ENCODE assay signal across 10 cellular contexts in genomic region chr3:127768346-127769008, GRCh38. TPM values are rescaled to one million over a fixed set of nuclear protein-coding genes. Genes with fewer than 3 reads are reported as not detected.
DNase-seq lines count a peak whose midpoint lies in the region; ATAC-seq, FAIRE-seq and TF ChIP-seq lines count a peak whose summit lies in the region.
"Had no signal": no experiment of that assay in that cellular context is flagged by ENCODE, and none has a peak within 500 bp of the region (broad histone marks: within the 10 kb centered on the region; RNA-seq: fewer than 3 reads in every experiment).

No MANE protein-coding gene starts in this region.

- H4K20me1 ChIP-seq in HCT116 (ENCODE audit: insufficient read depth) = no peaks in the 10 kb centered on the region

- no peaks in the 10 kb centered on the region for H3K9me2 ChIP-seq in HCT116 (ENCODE audit: insufficient read depth)

- RAD21 ChIA-PET in HCT116 (lab: Charles Lee; ENCODE audit: low non-redundant PET in 1 of 2, low total read pairs in 2 of 2, uncharacterized antibody in 2 of 2, unreplicated experiment in 2 of 2) = interaction anchor here in 1 of 2 experiments (0.6 kb wide), 1 partner anchor 307 kb away, joined by 3 read pairs; no protein-coding TSS in a partner anchor

- peaks cover 5% of the 10 kb centered on the region for H3K27me3 Mint-ChIP-seq in activated T-helper 2 cell treated with anti-CD3 and anti-CD28 coated beads, Interferon-gamma antibody, Interleukin-2, Interleukin-4, amounts not matched to agents 10 μg/mL and 5 μg/mL and 100 μg/mL, durations not matched to agents 14 hours and 24 hours and 36 hours (ENCODE audit: low read depth)

- ATAC-seq in HCT116 (peak; percentile 84), Right ventricle myocardium superior (ENCODE audit: poor library complexity) (peak; percentile 67)

- POLR2A ChIA-PET in HCT116 (lab: Charles Lee) = no interaction called here

- intact Hi-C loops in HCT116 (cut with micrococcal nuclease) = no loop called here
- intact Hi-C loops in Right ventricle myocardium superior (cut with DNase I) = no loop called here
- intact Hi-C loops in activated T-helper 2 cell treated with anti-CD3 and anti-CD28 coated beads, Interferon-gamma antibody, Interleukin-2, Interleukin-4, amounts not matched to agents 10 μg/mL and 5 μg/mL and 100 μg/mL, durations not matched to agents 14 hours and 24 hours and 36 hours (cut with micrococcal nuclease) = no loop called here

- H3K4me3 ChIP-seq in HCT116 (replicated peaks in 1 of 2; ENCODE audit: low read depth in 1 of 2, low read length in 2 of 2) = peak overlapping the region in 1 of 2 experiments; percentile 35; a peak in 1 of 4 replicates

- H3K27ac ChIP-seq in HCT116 (ENCODE audit: low read depth, low read length) = peak overlapping the region; percentile 52; the same call in 1 of the 2 replicates

- no peak overlapping the region for H3K27ac Mint-ChIP-seq in activated T-helper 2 cell treated with anti-CD3 and anti-CD28 coated beads, Interferon-gamma antibody, Interleukin-2, Interleukin-4, amounts not matched to agents 10 μg/mL and 5 μg/mL and 100 μg/mL, durations not matched to agents 14 hours and 24 hours and 36 hours

- TF ChIP-seq CTCF in HCT116 (IDR thresholded peaks at IDR 0.05 in 2 of 3, conservative IDR thresholded peaks at IDR 0.05 in 1 of 3; ENCODE audit: borderline replicate concordance in 1 of 3, insufficient read depth in 1 of 3, low read depth in 2 of 3, low read length in 2 of 3) (no peak), D721Med (IDR thresholded peaks at IDR 0.05; ENCODE audit: insufficient read depth, missing control alignments) (no peak)

- no peak for FAIRE-seq in D721Med (lab: Jason Lieb, UNC)

- H3K27me3 ChIP-seq in HCT116 (ENCODE audit: insufficient read depth, low read length) = no peaks in the 10 kb centered on the region

- H3K36me3 ChIP-seq in HCT116 (ENCODE audit: control insufficient read depth in 1 of 2, insufficient read depth in 2 of 2, low read length in 2 of 2) = no peaks in the 10 kb centered on the region

- H3K4me1 ChIP-seq in HCT116 (ENCODE audit: control insufficient read depth in 1 of 2, insufficient read depth in 2 of 2, low read length in 2 of 2) = peaks cover 14 to 39% of the 10 kb centered on the region in 2 experiments

- TF ChIP-seq RAD21 in HCT116 (IDR thresholded peaks at IDR 0.05; ENCODE audit: low read depth) = no peak

- peaks cover 30% of the 10 kb centered on the region for H3K4me1 Mint-ChIP-seq in activated T-helper 2 cell treated with anti-CD3 and anti-CD28 coated beads, Interferon-gamma antibody, Interleukin-2, Interleukin-4, amounts not matched to agents 10 μg/mL and 5 μg/mL and 100 μg/mL, durations not matched to agents 14 hours and 24 hours and 36 hours (ENCODE audit: low read depth)

- H3K9me3 ChIP-seq in HCT116 (ENCODE audit: control insufficient read depth in 1 of 2, insufficient read depth in 1 of 2, low read depth in 1 of 2, low read length in 2 of 2) = no peaks in the 10 kb centered on the region

- no TSS peak for BruUV-seq in HCT116 (replicated peaks; lab: Mats Ljungman, UMichigan)

- DNase-seq in HCT116 (ENCODE audit: low read depth, low spot score) (no peak), SKM-1 treated with dmso at 0.1 percent for 144 hours (lab: John Stamatoyannopoulos, UW; ENCODE audit: unreplicated experiment) (peak; percentile 17), Right ventricle myocardium superior (no peak), stromal cell of bone marrow (ENCODE audit: low read depth) (peak; percentile 93), D721Med (ENCODE audit: insufficient read length, low spot score) (no peak), NCI-H1436 (lab: John Stamatoyannopoulos, UW) (no peak)
- DNase-seq in activated effector memory CD4-positive, alpha-beta T cell treated with anti-CD3 and anti-CD28 coated beads, Interleukin-2, amount 50 U/mL, for 16 hours = no peak
- DNase-seq in activated T-helper 2 cell treated with anti-CD3 and anti-CD28 coated beads, Interferon-gamma antibody, Interleukin-2, Interleukin-4, amounts not matched to agents 10 μg/mL and 5 μg/mL and 100 μg/mL, durations not matched to agents 14 hours and 24 hours and 36 hours (ENCODE audit: low spot score) = no peak
- DNase-seq: activated naive CD4-positive, alpha-beta T cell; T-helper 1 cell had no signal

- no peaks in the 10 kb centered on the region for H3K9me3 Mint-ChIP-seq in activated T-helper 2 cell treated with anti-CD3 and anti-CD28 coated beads, Interferon-gamma antibody, Interleukin-2, Interleukin-4, amounts not matched to agents 10 μg/mL and 5 μg/mL and 100 μg/mL, durations not matched to agents 14 hours and 24 hours and 36 hours

- no peak overlapping the region for H2AFZ ChIP-seq in HCT116 (ENCODE audit: low read depth, low read length, poor library complexity, severe bottlenecking)

- H3K4me2 ChIP-seq in HCT116 (ENCODE audit: low read length) = peak overlapping the region; percentile 81

- H3K36me3 Mint-ChIP-seq in activated T-helper 2 cell treated with anti-CD3 and anti-CD28 coated beads, Interferon-gamma antibody, Interleukin-2, Interleukin-4, amounts not matched to agents 10 μg/mL and 5 μg/mL and 100 μg/mL, durations not matched to agents 14 hours and 24 hours and 36 hours (ENCODE audit: low read depth) = no peaks in the 10 kb centered on the region

- CTCF ChIA-PET in HCT116 (lab: Charles Lee) = no interaction called here

- no peak overlapping the region for H3K4me3 Mint-ChIP-seq in activated T-helper 2 cell treated with anti-CD3 and anti-CD28 coated beads, Interferon-gamma antibody, Interleukin-2, Interleukin-4, amounts not matched to agents 10 μg/mL and 5 μg/mL and 100 μg/mL, durations not matched to agents 14 hours and 24 hours and 36 hours (ENCODE audit: low read depth)

- no peaks in the 10 kb centered on the region for H3K79me2 ChIP-seq in HCT116 (ENCODE audit: insufficient read depth, low read length)

- no peak for TF ChIP-seq POLR2A in HCT116 (IDR thresholded peaks at IDR 0.05; ENCODE audit: borderline replicate concordance, extremely low read depth, insufficient read depth, insufficient read length)

- peak overlapping the region; percentile 44 for H3K9ac ChIP-seq in HCT116 (ENCODE audit: low read length)

TF ChIP-seq in HCT116, 20 proteins besides CTCF, POLR2A, EP300 and RAD21:
- TF ChIP-seq SIN3A (IDR thresholded peaks at IDR 0.05; ENCODE audit: low read depth) (peak; percentile 42; the same call in 1 of the 2 replicates), POLR2AphosphoS5 (IDR thresholded peaks at IDR 0.05; ENCODE audit: low read depth, low read length) (peak; percentile 41; the same call in 1 of the 2 replicates), FOSL1 (IDR thresholded peaks at IDR 0.05; ENCODE audit: low read depth) (peak; percentile 81), MAX (IDR thresholded peaks at IDR 0.05) (peak; percentile 51), SRF (IDR thresholded peaks at IDR 0.05; ENCODE audit: low read depth) (peak; percentile 27; the same call in 1 of the 2 replicates), TCF7L2 (IDR thresholded peaks at IDR 0.05; ENCODE audit: borderline replicate concordance, extremely low read depth, insufficient read depth, insufficient read length) (no peak), YY1 (IDR thresholded peaks at IDR 0.05; ENCODE audit: extremely low read depth, insufficient replicate concordance, low read depth, low read length) (no peak), CEBPB (IDR thresholded peaks at IDR 0.05; ENCODE audit: low read depth) (peak; percentile 82), SP1 (IDR thresholded peaks at IDR 0.05; ENCODE audit: low read depth) (peak; percentile 68), JUND (IDR thresholded peaks at IDR 0.05) (peak; percentile 79), CBX3 (IDR thresholded peaks at IDR 0.05; ENCODE audit: low read depth) (peak; percentile 85), ZBTB33 (IDR thresholded peaks at IDR 0.05; ENCODE audit: extremely low read depth, insufficient replicate concordance, low read length) (no peak)

RNA-seq across cellular contexts. Expression of gene MGLL, which starts 53.8 kb away (rescaled TPM):
- total RNA-seq in HCT116 (2021; ENCODE audit: unreplicated experiment) (6.8 TPM), Right ventricle myocardium superior (83.5 TPM)
- 9.5 and 14.7 TPM in 2 replicates for polyA plus RNA-seq in HCT116 (2012)
- total RNA-seq in activated T-helper 2 cell treated with anti-CD3 and anti-CD28 coated beads, Interferon-gamma antibody, Interleukin-2, Interleukin-4, amounts not matched to agents 10 μg/mL and 5 μg/mL and 100 μg/mL, durations not matched to agents 14 hours and 24 hours and 36 hours = 6.5 and 6.6 TPM in 2 replicates

Comparison
In these comparisons a context has a peak if more than half of its experiments do, and no peak if none do; other contexts are left out.
1. DNase-seq: peak in SKM-1 treated with dmso at 0.1 percent for 144 hours (single experiment) and stromal cell of bone marrow (single experiment); none in HCT116 (single experiment), Right ventricle myocardium superior (single experiment), D721Med (single experiment), NCI-H1436 (single experiment), activated effector memory CD4-positive, alpha-beta T cell treated with anti-CD3 and anti-CD28 coated beads, Interleukin-2, amount 50 U/mL, for 16 hours (single experiment) and activated T-helper 2 cell treated with anti-CD3 and anti-CD28 coated beads, Interferon-gamma antibody, Interleukin-2, Interleukin-4, amounts not matched to agents 10 μg/mL and 5 μg/mL and 100 μg/mL, durations not matched to agents 14 hours and 24 hours and 36 hours (single experiment).
2. RNA of gene MGLL, which starts 53.8 kb away (total RNA-seq): 83.5 TPM in Right ventricle myocardium superior (single experiment); 6.8 TPM in HCT116 (single experiment) and 6.5 to 6.6 TPM in activated T-helper 2 cell treated with anti-CD3 and anti-CD28 coated beads, Interferon-gamma antibody, Interleukin-2, Interleukin-4, amounts not matched to agents 10 μg/mL and 5 μg/mL and 100 μg/mL, durations not matched to agents 14 hours and 24 hours and 36 hours; every median in the first group is over 10 times any median in the second.